1 cellular context compared by ENCODE assay signal in genomic region chr6:27773542-27774263, GRCh38.
TF ChIP-seq lines count a peak whose summit lies in the region.
"Not testable (repeated sequence)": the region's sequence is repeated elsewhere in the genome, so short reads cannot be mapped to it uniquely, and the experiment has no call there.

No MANE protein-coding gene starts in this region.

TF ChIP-seq in HepG2, 621 proteins besides CTCF, POLR2A, EP300 and RAD21 (continued from another document):
- TF ChIP-seq, protein P1, sequence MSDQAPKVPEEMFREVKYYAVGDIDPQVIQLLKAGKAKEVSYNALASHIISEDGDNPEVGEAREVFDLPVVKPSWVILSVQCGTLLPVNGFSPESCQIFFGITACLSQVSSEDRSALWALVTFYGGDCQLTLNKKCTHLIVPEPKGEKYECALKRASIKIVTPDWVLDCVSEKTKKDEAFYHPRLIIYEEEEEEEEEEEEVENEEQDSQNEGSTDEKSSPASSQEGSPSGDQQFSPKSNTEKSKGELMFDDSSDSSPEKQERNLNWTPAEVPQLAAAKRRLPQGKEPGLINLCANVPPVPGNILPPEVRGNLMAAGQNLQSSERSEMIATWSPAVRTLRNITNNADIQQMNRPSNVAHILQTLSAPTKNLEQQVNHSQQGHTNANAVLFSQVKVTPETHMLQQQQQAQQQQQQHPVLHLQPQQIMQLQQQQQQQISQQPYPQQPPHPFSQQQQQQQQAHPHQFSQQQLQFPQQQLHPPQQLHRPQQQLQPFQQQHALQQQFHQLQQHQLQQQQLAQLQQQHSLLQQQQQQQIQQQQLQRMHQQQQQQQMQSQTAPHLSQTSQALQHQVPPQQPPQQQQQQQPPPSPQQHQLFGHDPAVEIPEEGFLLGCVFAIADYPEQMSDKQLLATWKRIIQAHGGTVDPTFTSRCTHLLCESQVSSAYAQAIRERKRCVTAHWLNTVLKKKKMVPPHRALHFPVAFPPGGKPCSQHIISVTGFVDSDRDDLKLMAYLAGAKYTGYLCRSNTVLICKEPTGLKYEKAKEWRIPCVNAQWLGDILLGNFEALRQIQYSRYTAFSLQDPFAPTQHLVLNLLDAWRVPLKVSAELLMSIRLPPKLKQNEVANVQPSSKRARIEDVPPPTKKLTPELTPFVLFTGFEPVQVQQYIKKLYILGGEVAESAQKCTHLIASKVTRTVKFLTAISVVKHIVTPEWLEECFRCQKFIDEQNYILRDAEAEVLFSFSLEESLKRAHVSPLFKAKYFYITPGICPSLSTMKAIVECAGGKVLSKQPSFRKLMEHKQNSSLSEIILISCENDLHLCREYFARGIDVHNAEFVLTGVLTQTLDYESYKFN (CRISPR knock-in tag; conservative IDR thresholded peaks at IDR 0.05): peak; percentile 24; the same call in 1 of the 2 replicates
- TF ChIP-seq RXRB (CRISPR knock-in tag; IDR thresholded peaks at IDR 0.05; ENCODE audit: borderline replicate concordance) (0 out of 2 replicates have a peak, but pooled peaks have one; percentile 11), ARID5B (CRISPR knock-in tag; IDR thresholded peaks at IDR 0.05) (peak; percentile 31; the same call in 1 of the 2 replicates), FOXP1 (CRISPR knock-in tag; IDR thresholded peaks at IDR 0.05) (peak; percentile 51; the same call in 1 of the 2 replicates), ZNF460 (CRISPR knock-in tag; IDR thresholded peaks at IDR 0.05; ENCODE audit: borderline replicate concordance) (peak; percentile 88), SOX6 (CRISPR knock-in tag; IDR thresholded peaks at IDR 0.05) (peak; percentile 72), KDM1A (CRISPR knock-in tag; IDR thresholded peaks at IDR 0.05) (peak; percentile 69; the same call in 1 of the 2 replicates), TGIF2 (CRISPR knock-in tag; IDR thresholded peaks at IDR 0.05) (peak; percentile 52; the same call in 1 of the 2 replicates), FOXA3 (CRISPR knock-in tag; IDR thresholded peaks at IDR 0.05) (0 out of 2 replicates have a peak, but pooled peaks have one; percentile 5), SOX5 (CRISPR knock-in tag; IDR thresholded peaks at IDR 0.05; ENCODE audit: borderline replicate concordance) (peak; percentile 43; the same call in 1 of the 2 replicates), SETDB1 (CRISPR knock-in tag; IDR thresholded peaks at IDR 0.05; ENCODE audit: borderline replicate concordance) (0 out of 2 replicates have a peak, but pooled peaks have one; percentile 73), SALL2 (CRISPR knock-in tag; IDR thresholded peaks at IDR 0.05) (0 out of 2 replicates have a peak, but pooled peaks have one; percentile 7), ZNF232 (CRISPR knock-in tag; IDR thresholded peaks at IDR 0.05; ENCODE audit: borderline replicate concordance) (0 out of 2 replicates have a peak, but pooled peaks have one; percentile 24), SOX13 (CRISPR knock-in tag; conservative IDR thresholded peaks at IDR 0.05 in 1 of 2, IDR thresholded peaks at IDR 0.05 in 1 of 2) (peak in 1 of 2 experiments; percentile 57; a peak in 2 of 4 replicates), NAIF1 (CRISPR knock-in tag; IDR thresholded peaks at IDR 0.05; ENCODE audit: borderline replicate concordance) (0 out of 2 replicates have a peak, but pooled peaks have one; percentile 38), RARA (CRISPR knock-in tag; IDR thresholded peaks at IDR 0.05) (0 out of 2 replicates have a peak, but pooled peaks have one; percentile 4), PPARG (CRISPR knock-in tag; conservative IDR thresholded peaks at IDR 0.05) (peak; percentile 57), NR2F1 (CRISPR knock-in tag; IDR thresholded peaks at IDR 0.05) (0 out of 4 replicates have a peak, but pooled peaks of 1 of the 2 experiments have one; percentile 16), SKIL (CRISPR knock-in tag; IDR thresholded peaks at IDR 0.05; ENCODE audit: borderline replicate concordance) (0 out of 2 replicates have a peak, but pooled peaks have one; percentile 32)
- TF ChIP-seq FOXP1, SOX6, SOX13 (IDR thresholded peaks at IDR 0.05): not testable (repeated sequence)
- TF ChIP-seq, protein P2, sequence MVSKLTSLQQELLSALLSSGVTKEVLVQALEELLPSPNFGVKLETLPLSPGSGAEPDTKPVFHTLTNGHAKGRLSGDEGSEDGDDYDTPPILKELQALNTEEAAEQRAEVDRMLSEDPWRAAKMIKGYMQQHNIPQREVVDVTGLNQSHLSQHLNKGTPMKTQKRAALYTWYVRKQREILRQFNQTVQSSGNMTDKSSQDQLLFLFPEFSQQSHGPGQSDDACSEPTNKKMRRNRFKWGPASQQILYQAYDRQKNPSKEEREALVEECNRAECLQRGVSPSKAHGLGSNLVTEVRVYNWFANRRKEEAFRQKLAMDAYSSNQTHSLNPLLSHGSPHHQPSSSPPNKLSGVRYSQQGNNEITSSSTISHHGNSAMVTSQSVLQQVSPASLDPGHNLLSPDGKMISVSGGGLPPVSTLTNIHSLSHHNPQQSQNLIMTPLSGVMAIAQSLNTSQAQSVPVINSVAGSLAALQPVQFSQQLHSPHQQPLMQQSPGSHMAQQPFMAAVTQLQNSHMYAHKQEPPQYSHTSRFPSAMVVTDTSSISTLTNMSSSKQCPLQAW (CRISPR knock-in tag; IDR thresholded peaks at IDR 0.05): peak; percentile 25; the same call in 1 of the 2 replicates
- TF ChIP-seq, protein P3, sequence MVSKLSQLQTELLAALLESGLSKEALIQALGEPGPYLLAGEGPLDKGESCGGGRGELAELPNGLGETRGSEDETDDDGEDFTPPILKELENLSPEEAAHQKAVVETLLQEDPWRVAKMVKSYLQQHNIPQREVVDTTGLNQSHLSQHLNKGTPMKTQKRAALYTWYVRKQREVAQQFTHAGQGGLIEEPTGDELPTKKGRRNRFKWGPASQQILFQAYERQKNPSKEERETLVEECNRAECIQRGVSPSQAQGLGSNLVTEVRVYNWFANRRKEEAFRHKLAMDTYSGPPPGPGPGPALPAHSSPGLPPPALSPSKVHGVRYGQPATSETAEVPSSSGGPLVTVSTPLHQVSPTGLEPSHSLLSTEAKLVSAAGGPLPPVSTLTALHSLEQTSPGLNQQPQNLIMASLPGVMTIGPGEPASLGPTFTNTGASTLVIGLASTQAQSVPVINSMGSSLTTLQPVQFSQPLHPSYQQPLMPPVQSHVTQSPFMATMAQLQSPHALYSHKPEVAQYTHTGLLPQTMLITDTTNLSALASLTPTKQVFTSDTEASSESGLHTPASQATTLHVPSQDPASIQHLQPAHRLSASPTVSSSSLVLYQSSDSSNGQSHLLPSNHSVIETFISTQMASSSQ (IDR thresholded peaks at IDR 0.05; ENCODE audit: low read depth): peak; percentile 86
- TF ChIP-seq, protein P3 (CRISPR knock-in tag; IDR thresholded peaks at IDR 0.05; ENCODE audit: borderline replicate concordance): peak; percentile 93
